In the genomic region with DNA sequence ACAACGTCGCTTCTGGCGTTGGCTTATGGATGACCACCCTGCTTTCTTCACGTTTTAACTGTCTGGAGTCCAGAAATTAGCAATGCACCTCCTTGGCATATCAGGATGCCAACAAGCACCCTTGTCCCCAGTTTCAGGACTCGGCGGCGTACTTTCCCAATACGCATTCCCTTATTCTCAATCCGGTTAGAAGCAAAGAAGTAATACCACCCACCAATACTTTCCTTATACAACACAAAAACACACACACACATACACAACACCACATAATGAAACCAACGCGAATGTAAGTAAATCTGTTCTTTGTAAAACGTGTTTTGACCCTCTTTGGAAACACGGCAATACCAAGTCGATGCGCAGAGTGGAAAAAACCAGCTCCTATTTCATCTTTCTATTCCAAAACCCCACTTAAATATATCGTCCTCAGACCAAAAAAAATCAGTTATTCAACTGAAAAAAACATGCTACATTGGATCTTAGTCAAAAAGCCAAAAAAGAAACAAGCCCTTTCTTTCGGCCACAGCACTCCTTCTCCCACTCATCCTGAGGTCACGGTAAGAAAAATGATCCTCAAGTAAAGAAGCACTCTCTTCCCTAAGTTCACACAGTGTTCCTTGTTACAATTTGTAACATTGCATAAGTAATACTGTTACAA, we compare ENCODE assay signal across 8 cellular contexts. TPM values are rescaled to one million over a fixed set of nuclear protein-coding genes. Genes with fewer than 3 reads are reported as not detected.
A peak's percentile ranks its signal among the peaks of the same experiment; 100 is the strongest.
DNase-seq lines count a peak whose midpoint lies in the region; ATAC-seq, FAIRE-seq and TF ChIP-seq lines count a peak whose summit lies in the region.

No MANE protein-coding gene starts in this region.

- H3K9me3 ChIP-seq in endothelial cell of umbilical vein (replicated peaks; ENCODE audit: control insufficient read depth, insufficient read depth, low read length) (no peaks in the 10 kb centered on the region), muscle layer of colon (ENCODE audit: low read length) (no peaks in the 10 kb centered on the region)

- H2AFZ ChIP-seq in endothelial cell of umbilical vein (ENCODE audit: low read depth, low read length) = no peak overlapping the region

- H3K4me3 ChIP-seq in AG09309 (ENCODE audit: control insufficient read depth, low read depth, low read length) (peak overlapping the region; percentile 24), endothelial cell of umbilical vein (replicated peaks in 1 of 3; ENCODE audit: insufficient read depth in 1 of 3, low read depth in 1 of 3, low read length in 3 of 3) (peak overlapping the region in 1 of 3 experiments; percentile 16), muscle layer of colon (ENCODE audit: low read depth in 1 of 2, low read length in 2 of 2) (peak overlapping the region in 1 of 2 donors; percentile 46)

- H3K27me3 Mint-ChIP-seq in activated B cell treated with CpG ODN at 0.5 μM for 24 hours = no peaks in the 10 kb centered on the region

- H3K9me1 ChIP-seq in endothelial cell of umbilical vein (replicated peaks; ENCODE audit: control insufficient read depth, extremely low read depth, insufficient read depth, low read length) = no peaks in the 10 kb centered on the region

- ATAC-seq in GM18520 (IDR thresholded peaks at IDR 0.05; ENCODE audit: unreplicated experiment) (peak; percentile 26), HG03108 (IDR thresholded peaks at IDR 0.05; ENCODE audit: unreplicated experiment) (peak; percentile 27), activated B cell treated with CpG ODN at 0.5 μM for 24 hours (ENCODE audit: low read depth) (peak; percentile 45)

- H3K36me3 ChIP-seq in endothelial cell of umbilical vein (ENCODE audit: control insufficient read depth in 2 of 2, extremely low read depth in 1 of 2, insufficient read depth in 2 of 2, low read length in 2 of 2) (no peaks in the 10 kb centered on the region), muscle layer of colon (ENCODE audit: insufficient read depth, low read length) (no peaks in the 10 kb centered on the region)

- H3K9me3 Mint-ChIP-seq in activated B cell treated with CpG ODN at 0.5 μM for 24 hours = no peaks in the 10 kb centered on the region

- DNase-seq in AG09309 (ENCODE audit: low read depth) (peak; percentile 82), NCI-H2227 treated with DMSO at 0.1 percent for 48 hours (lab: John Stamatoyannopoulos, UW) (peak; percentile 95), activated B cell treated with CpG ODN at 0.5 μM for 24 hours (no peak), endothelial cell of umbilical vein (ENCODE audit: low read depth, low spot score) (no peak), urothelium cell line (ENCODE audit: low spot score) (no peak)

- H3K27me3 ChIP-seq in endothelial cell of umbilical vein (ENCODE audit: control insufficient read depth in 2 of 2, insufficient read depth in 2 of 2, low read length in 2 of 2) (no peaks in the 10 kb centered on the region), muscle layer of colon (ENCODE audit: control insufficient read depth in 1 of 2, insufficient read depth in 2 of 2, low read length in 2 of 2) (no peaks in the 10 kb centered on the region)

- H3K4me1 Mint-ChIP-seq in activated B cell treated with CpG ODN at 0.5 μM for 24 hours = peaks cover 51% of the 10 kb centered on the region

- FAIRE-seq in endothelial cell of umbilical vein (lab: Jason Lieb, UNC) (no peak), urothelium cell line (lab: Jason Lieb, UNC) (peak; percentile 27)

- H4K20me1 ChIP-seq in endothelial cell of umbilical vein (replicated peaks; ENCODE audit: control insufficient read depth, extremely low read depth, insufficient read depth, low read length) = no peaks in the 10 kb centered on the region

- H3K79me2 ChIP-seq in endothelial cell of umbilical vein (ENCODE audit: control insufficient read depth, insufficient read depth, low read length) = no peaks in the 10 kb centered on the region

- dilution Hi-C loops in endothelial cell of umbilical vein (cut with MboI; ENCODE audit: extremely low pct_ligation_motif_present, low sequenced_read_pairs) = no loop called here

- POLR2A ChIA-PET in activated B cell treated with CpG ODN at 0.5 μM for 24 hours (lab: Charles Lee) (interaction anchor here (0.5 to 9.5 kb wide), 55 partner anchors 8 to 1794 kb away, joined by 3 to 546 read pairs (median 5); partner anchors contain the start of genes ARL4D, BECN1, BRCA1 and DHX58), endothelial cell of umbilical vein (lab: Charles Lee) (interaction anchor here (0.6 to 2.4 kb wide), 21 partner anchors 8 to 343 kb away, joined by 3 to 95 read pairs (median 6); partner anchors contain the start of genes ARL4D and DHX8)

- peaks cover 15% of the 10 kb centered on the region for H3K4me1 ChIP-seq in endothelial cell of umbilical vein (ENCODE audit: control insufficient read depth, extremely low read depth, insufficient read depth, low read length)
- H3K4me1 ChIP-seq in muscle layer of colon (ENCODE audit: insufficient read depth, low read length) = peaks cover 23% of the 10 kb centered on the region

- H3K4me3 Mint-ChIP-seq in activated B cell treated with CpG ODN at 0.5 μM for 24 hours = peak overlapping the region; percentile 95

- intact Hi-C loops in activated B cell treated with CpG ODN at 0.5 μM for 24 hours (cut with micrococcal nuclease) (loop anchor here (1.0 kb wide), 4 partner anchors 7 to 116 kb away; partner anchors contain the start of gene DHX8), endothelial cell of umbilical vein (cut with micrococcal nuclease) (loop anchor here (1.0 kb wide), 3 partner anchors 7 to 116 kb away; partner anchors contain the start of gene DHX8)

- peak overlapping the region; percentile 100 for H3K27ac Mint-ChIP-seq in activated B cell treated with CpG ODN at 0.5 μM for 24 hours

- peak overlapping the region; percentile 60 for H3K4me2 ChIP-seq in endothelial cell of umbilical vein (ENCODE audit: insufficient read depth, low read length)

- TSS peak; percentile 99 for BruUV-seq in endothelial cell of umbilical vein (replicated peaks; lab: Mats Ljungman, UMichigan)

- H3K9ac ChIP-seq in endothelial cell of umbilical vein (replicated peaks; ENCODE audit: extremely low read depth, insufficient read depth, low read length) (peak overlapping the region; percentile 95), muscle layer of colon (ENCODE audit: low read length) (peak overlapping the region; percentile 46)

- CTCF ChIA-PET in activated B cell treated with CpG ODN at 0.5 μM for 24 hours (lab: Charles Lee) (interaction anchor here (1.2 to 2.2 kb wide), 5 partner anchors 21 to 116 kb away, joined by 3 to 16 read pairs (median 8); partner anchors contain the start of gene DHX8), endothelial cell of umbilical vein (lab: Charles Lee) (interaction anchor here (1.0 to 4.5 kb wide), 6 partner anchors 11 to 115 kb away, joined by 3 to 47 read pairs (median 14); partner anchors contain the start of genes ARL4D and DHX8)

- H3K27ac ChIP-seq in endothelial cell of umbilical vein (ENCODE audit: insufficient read depth, low read depth, low read length) (peak overlapping the region; percentile 98), muscle layer of colon (ENCODE audit: low read depth, low read length) (peak overlapping the region; percentile 97)

- no peak for TF ChIP-seq CTCF in AG09309 (IDR thresholded peaks at IDR 0.05; ENCODE audit: control insufficient read depth, insufficient read depth, low read depth, low read length, missing control alignments)
- no peak for TF ChIP-seq CTCF in activated B cell treated with CpG ODN at 0.5 μM for 24 hours (IDR thresholded peaks at IDR 0.05)
- no peak for TF ChIP-seq CTCF in endothelial cell of umbilical vein (IDR thresholded peaks at IDR 0.05; ENCODE audit: extremely low read depth in 1 of 2, insufficient read depth in 1 of 2, low read depth in 1 of 2, low read length in 2 of 2)

- H3K36me3 Mint-ChIP-seq in activated B cell treated with CpG ODN at 0.5 μM for 24 hours (ENCODE audit: low read depth) = peaks cover 3% of the 10 kb centered on the region

- peak; percentile 100 for TF ChIP-seq POLR2A in endothelial cell of umbilical vein (IDR thresholded peaks at IDR 0.05; ENCODE audit: low read depth, low read length)

TF ChIP-seq in endothelial cell of umbilical vein, 7 proteins besides CTCF, POLR2A, EP300 and RAD21:
- TF ChIP-seq JUN (IDR thresholded peaks at IDR 0.05; ENCODE audit: borderline replicate concordance, insufficient read depth, insufficient read length, low read depth) (no peak), GATA2 (IDR thresholded peaks at IDR 0.05; ENCODE audit: insufficient read depth, insufficient read length, low read depth, low read length) (no peak), POLR2AphosphoS5 (IDR thresholded peaks at IDR 0.05; ENCODE audit: insufficient read depth, low read depth, low read length) (peak; percentile 100)
TF ChIP-seq in endothelial cell of umbilical vein: peak in this region for 1.

RNA-seq across cellular contexts. Expression of gene ARL4D, which starts 31.1 kb away (rescaled TPM):
- total RNA-seq in activated B cell treated with CpG ODN at 0.5 μM for 24 hours (5.8 and 6.4 TPM in 2 replicates), endothelial cell of umbilical vein (3.6 and 4.1 TPM in 2 replicates)
- 3.8 and 5.3 TPM in 2 replicates for polyA plus RNA-seq in endothelial cell of umbilical vein
- 3.0 and 4.6 TPM in 2 replicates for polyA plus RNA-seq in endothelial cell of umbilical vein (2011; cell fraction: cytosol; rRNA removed)
- 1.7 and 1.9 TPM in 2 replicates for polyA plus RNA-seq in endothelial cell of umbilical vein (2011; cell fraction: nucleus; rRNA removed)
- polyA plus RNA-seq in endothelial cell of umbilical vein (2012) = 3.9 and 5.4 TPM in 2 replicates
- 2.0 and 2.2 TPM in 2 replicates for polyA minus RNA-seq in endothelial cell of umbilical vein
- polyA minus RNA-seq in endothelial cell of umbilical vein (2011; cell fraction: cytosol; rRNA and poly(A)+ RNA removed) = 11.2 TPM
- 1.1 and 1.3 TPM in 2 replicates for polyA minus RNA-seq in endothelial cell of umbilical vein (2011; cell fraction: nucleus; rRNA and poly(A)+ RNA removed)

Comparison
In these comparisons a context has a peak if more than half of its experiments do, and no peak if none do; other contexts are left out.
1. DNase-seq: peak in AG09309 (single experiment) and NCI-H2227 treated with DMSO at 0.1 percent for 48 hours (single experiment); none in activated B cell treated with CpG ODN at 0.5 μM for 24 hours (single experiment), endothelial cell of umbilical vein (single experiment) and urothelium cell line (single experiment).
2. Peak in every context shown above with its lines, with median percentiles within 50 percentile points of each other: ATAC-seq.